ENCODE assay signal across 8 cellular contexts in the genomic region with DNA sequence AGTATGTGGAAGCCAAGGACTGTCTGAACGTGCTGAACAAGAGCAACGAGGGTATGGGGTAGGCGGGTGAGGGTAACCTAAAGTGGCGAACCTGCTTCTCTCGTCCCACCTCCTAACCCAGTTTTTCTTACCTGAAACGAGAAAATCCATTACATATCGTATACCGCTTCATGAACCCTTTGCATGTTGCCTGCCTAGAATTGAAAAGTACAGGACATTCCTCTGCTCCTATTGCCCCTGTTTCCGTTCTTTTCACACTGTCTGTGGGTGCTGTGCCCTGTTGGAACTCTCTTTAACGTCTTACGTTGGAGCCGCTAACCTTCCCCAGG. TPM values are rescaled to one million over a fixed set of nuclear protein-coding genes. Genes with fewer than 3 reads are reported as not detected.
A peak's percentile ranks its signal among the peaks of the same experiment; 100 is the strongest.
DNase-seq lines count a peak whose midpoint lies in the region; ATAC-seq and TF ChIP-seq lines count a peak whose summit lies in the region.

No MANE protein-coding gene starts in this region.

- TF ChIP-seq CTCF in fibroblast of pulmonary artery (IDR thresholded peaks at IDR 0.05; ENCODE audit: low read length, missing control alignments), result no peak
- no peak for TF ChIP-seq CTCF in prostate gland (IDR thresholded peaks at IDR 0.05)
- no peak for TF ChIP-seq CTCF in GM13977 (IDR thresholded peaks at IDR 0.05; ENCODE audit: extremely low read depth, insufficient read depth, missing control alignments)

- peak overlapping the region; percentile 85 for H3K9ac ChIP-seq in ES-I3 (ENCODE audit: low read depth, low read length)

- peak in 1 of 4 experiments; percentile 0 for ATAC-seq in T-cell (replicated peaks in 1 of 4)

- H3K36me3 ChIP-seq in ES-I3 (ENCODE audit: insufficient read depth, low read length) (peaks cover 14% of the 10 kb centered on the region; the same call in 1 of the 2 replicates), prostate gland (peaks cover 0 to 7% of the 10 kb centered on the region in 2 donors)

- no peaks in the 10 kb centered on the region for H3K9me3 Mint-ChIP-seq in T-cell

- peak overlapping the region; percentile 98 to 99 (median 98) for H3K4me3 Mint-ChIP-seq in T-cell

- in situ Hi-C loops in GM13977 (cut with MboI; ENCODE audit: low pct_unique_long_range_greater_than_20kb, low sequenced_read_pairs, unreplicated experiment), result no loop called here

- H3K36me3 Mint-ChIP-seq in T-cell, result peaks cover 31% of the 10 kb centered on the region

- no peak for TF ChIP-seq POLR2A in prostate gland (IDR thresholded peaks at IDR 0.05)

- peak overlapping the region; percentile 77 to 79 for H3K27ac ChIP-seq in prostate gland

- H3K27me3 Mint-ChIP-seq in T-cell, result no peaks in the 10 kb centered on the region

- DNase-seq in T-cell (no peak), fibroblast of pulmonary artery (ENCODE audit: low read depth) (no peak), prostate gland (ENCODE audit: low spot score) (no peak), NCI-H510A treated with DMSO at 0.1 percent for 48 hours (lab: John Stamatoyannopoulos, UW) (no peak), HEK293T (ENCODE audit: extremely low spot score) (no peak), GM13977 (ENCODE audit: low spot score) (no peak), 8988T (no peak)

- intact Hi-C loops in prostate gland (cut with DNase I), result loop anchor here (5.0 kb wide), 1 partner anchor 44 kb away; a partner anchor contains a TSS

- peaks cover 54 to 59% (median 56%) of the 10 kb centered on the region in 3 donors for H3K4me1 Mint-ChIP-seq in T-cell

- H3K4me3 ChIP-seq in fibroblast of pulmonary artery (replicated peaks; ENCODE audit: low read depth, low read length) (peak overlapping the region; percentile 68), prostate gland (peak overlapping the region; percentile 58 to 87)

- no peaks in the 10 kb centered on the region for H3K9me3 ChIP-seq in ES-I3 (ENCODE audit: control insufficient read depth, insufficient read depth, low read length)
- no peaks in the 10 kb centered on the region for H3K9me3 ChIP-seq in prostate gland

- WGBS in prostate gland, result 2% methylated on average over 12 of the region's 12 CpGs

- POLR2A ChIA-PET in T-cell (lab: Charles Lee), result interaction anchor here (0.6 to 2.1 kb wide), 5 partner anchors 25 to 153 kb away, joined by 3 to 9 read pairs (median 3); a partner anchor contains a TSS
- POLR2A ChIA-PET in HEK293T (lab: Yijun Ruan, JAX), result interaction anchor here (0.8 to 2.8 kb wide), 16 partner anchors 14 to 205 kb away, joined by 3 to 33 read pairs (median 6); a partner anchor contains a TSS

- H3K27me3 ChIP-seq in prostate gland (replicated peaks; ENCODE audit: insufficient read depth), result no peaks in the 10 kb centered on the region

- peaks cover 3% of the 10 kb centered on the region; the same call in 1 of the 2 replicates for H3K4me1 ChIP-seq in ES-I3 (ENCODE audit: insufficient read depth, low read length)
- peaks cover 6% of the 10 kb centered on the region for H3K4me1 ChIP-seq in prostate gland (replicated peaks)

- CTCF ChIA-PET in T-cell (lab: Charles Lee), result interaction anchor here (0.5 to 3.9 kb wide), 14 partner anchors 25 to 338 kb away, joined by 3 to 53 read pairs (median 4); a partner anchor contains a TSS
- CTCF ChIA-PET in HEK293T (lab: Yijun Ruan, JAX), result interaction anchor here (0.6 to 2.2 kb wide), 5 partner anchors 28 to 230 kb away, joined by 3 to 7 read pairs (median 4); a partner anchor contains a TSS

- peak overlapping the region; percentile 96 to 99 for H3K27ac Mint-ChIP-seq in T-cell

TF ChIP-seq in HEK293T, 16 proteins besides CTCF, POLR2A, EP300 and RAD21:
- TF ChIP-seq NFRKB (IDR thresholded peaks at IDR 0.05), result no peak
- TF ChIP-seq, protein P1, sequence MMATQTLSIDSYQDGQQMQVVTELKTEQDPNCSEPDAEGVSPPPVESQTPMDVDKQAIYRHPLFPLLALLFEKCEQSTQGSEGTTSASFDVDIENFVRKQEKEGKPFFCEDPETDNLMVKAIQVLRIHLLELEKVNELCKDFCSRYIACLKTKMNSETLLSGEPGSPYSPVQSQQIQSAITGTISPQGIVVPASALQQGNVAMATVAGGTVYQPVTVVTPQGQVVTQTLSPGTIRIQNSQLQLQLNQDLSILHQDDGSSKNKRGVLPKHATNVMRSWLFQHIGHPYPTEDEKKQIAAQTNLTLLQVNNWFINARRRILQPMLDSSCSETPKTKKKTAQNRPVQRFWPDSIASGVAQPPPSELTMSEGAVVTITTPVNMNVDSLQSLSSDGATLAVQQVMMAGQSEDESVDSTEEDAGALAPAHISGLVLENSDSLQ (IDR thresholded peaks at IDR 0.05), result no peak
- TF ChIP-seq SUZ12 (IDR thresholded peaks at IDR 0.05), result no peak
- no peak for TF ChIP-seq L3MBTL2 (conservative IDR thresholded peaks at IDR 0.05)
- no peak for TF ChIP-seq CTBP1 (IDR thresholded peaks at IDR 0.05; ENCODE audit: borderline replicate concordance)
- no peak for TF ChIP-seq ZNF384 (IDR thresholded peaks at IDR 0.05)
- TF ChIP-seq LEF1 (IDR thresholded peaks at IDR 0.05; ENCODE audit: borderline replicate concordance), result no peak
- TF ChIP-seq FOXM1 (IDR thresholded peaks at IDR 0.05; ENCODE audit: borderline replicate concordance), result no peak
- TF ChIP-seq HDGF (IDR thresholded peaks at IDR 0.05; ENCODE audit: borderline replicate concordance), result no peak
- TF ChIP-seq ARNT (IDR thresholded peaks at IDR 0.05), result no peak
TF ChIP-seq in HEK293T: peak in this region for 0.

RNA-seq across cellular contexts. Expression of a gene that starts 0.5 kb away (rescaled TPM):
- total RNA-seq in T-cell (100 to 1,000 TPM; 591 to 643 (median 612) TPM), prostate gland (100 to 1,000 TPM; 552 to 673 TPM)

RNA-seq across cellular contexts. Expression of a gene that starts 3.6 kb away (rescaled TPM):
- total RNA-seq in T-cell (10 to 100 TPM; 34.0 to 68.4 (median 63.9) TPM), prostate gland (10 to 100 TPM; 48.1 to 75.4 TPM)

RNA-seq across cellular contexts. Expression of a gene that starts 25.6 kb away (rescaled TPM):
- total RNA-seq in T-cell (10 to 100 TPM; 39.3 to 74.6 (median 66.2) TPM), prostate gland (10 to 100 TPM; 50.7 to 79.3 TPM)

RNA-seq across cellular contexts. Expression of a gene that starts 27.8 kb away (rescaled TPM):
- total RNA-seq in T-cell, result 1 to 10 TPM; 1.2 to 2.5 (median 1.6) TPM
- total RNA-seq in prostate gland, result 1 to 10 TPM in 1 of 2 donors, under 1 TPM in 1; 0.55 to 6.1 TPM

RNA-seq across cellular contexts. Expression of a gene that starts 40.3 kb away (rescaled TPM):
- total RNA-seq in T-cell (under 1 TPM in 1 of 5 donors, not detected in 4; 0.12 TPM), prostate gland (not detected)
